In the genomic region with DNA sequence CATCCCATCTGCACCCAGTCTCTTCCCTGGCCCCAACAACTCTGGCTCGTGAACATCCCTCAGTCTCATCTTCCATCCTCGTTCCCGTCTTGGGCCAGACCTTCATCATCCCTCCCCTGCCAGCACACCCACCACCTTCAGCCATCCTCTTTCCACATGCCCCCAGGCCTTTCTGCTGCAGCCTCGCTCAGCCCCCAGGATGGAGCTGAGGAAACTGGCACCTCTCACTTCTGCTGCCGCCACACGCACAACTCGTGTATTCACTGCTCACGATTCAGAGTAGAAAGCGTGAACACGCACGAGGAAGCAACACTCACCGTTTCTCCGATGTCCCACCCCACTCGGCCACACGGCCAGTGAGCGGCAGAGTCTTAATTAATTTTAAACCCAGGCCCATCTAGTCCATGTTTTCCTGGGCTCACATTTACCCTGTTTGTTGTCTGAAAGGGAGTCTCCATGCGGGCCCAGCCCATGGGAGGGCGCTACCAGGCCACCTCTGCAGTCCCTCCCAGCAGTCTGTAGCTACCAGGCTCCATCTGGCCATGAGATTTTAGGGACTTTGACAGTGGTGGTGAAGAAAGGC, we compare ENCODE assay signal across 17 cellular contexts. TPM values are rescaled to one million over a fixed set of nuclear protein-coding genes. Genes with fewer than 3 reads are reported as not detected.
"Had no signal": no experiment of that assay in that cellular context is flagged by ENCODE, and none has a peak within 500 bp of the region (broad histone marks: within the 10 kb centered on the region; RNA-seq: fewer than 3 reads in every experiment).

No MANE protein-coding gene starts in this region.

- DNase-seq: activated CD4-positive, alpha-beta memory T cell treated with anti-CD3 and anti-CD28 coated beads, Interleukin-2, amount 10 ng/mL, durations not matched to agents 7 days and 5 days; activated CD4-positive, alpha-beta T cell treated with anti-CD3 and anti-CD28 coated beads for 1 hour; anterior cingulate cortex; effector CD4-positive, alpha-beta T cell; gastrocnemius medialis; small intestine; substantia nigra; transverse colon had no signal

- H2AFZ ChIP-seq: hepatocyte, parathyroid adenoma had no signal

- H3K9ac ChIP-seq: parathyroid adenoma had no signal

- ATAC-seq: activated naive CD4-positive, alpha-beta T cell treated with anti-CD3 and anti-CD28 coated beads, Interleukin-2, amount 50 U/mL, for 72 hours; gastrocnemius medialis had no signal

- H3K27ac ChIP-seq: coronary artery, gastrocnemius medialis, hepatocyte, parathyroid adenoma, transverse colon had no signal

- H3K9me3 Mint-ChIP-seq: activated CD4-positive, alpha-beta memory T cell treated with anti-CD3 and anti-CD28 coated beads, Interleukin-2, amount 10 ng/mL, durations not matched to agents 7 days and 5 days; activated naive CD4-positive, alpha-beta T cell treated with anti-CD3 and anti-CD28 coated beads, Interleukin-2, amount 50 U/mL, for 72 hours; neural crest cell had no signal

- H3K4me3 ChIP-seq: coronary artery, gastrocnemius medialis, hepatocyte, transverse colon had no signal

- H3K4me3 Mint-ChIP-seq: activated CD4-positive, alpha-beta memory T cell treated with anti-CD3 and anti-CD28 coated beads, Interleukin-2, amount 10 ng/mL, durations not matched to agents 7 days and 5 days; neural crest cell had no signal

- H3K4me1 ChIP-seq: parathyroid adenoma had no signal

- H3K27me3 ChIP-seq: gastrocnemius medialis, hepatocyte, transverse colon had no signal

- H3K27ac Mint-ChIP-seq: activated CD4-positive, alpha-beta memory T cell treated with anti-CD3 and anti-CD28 coated beads, Interleukin-2, amount 10 ng/mL, durations not matched to agents 7 days and 5 days had no signal

- H3K9me3 ChIP-seq: gastrocnemius medialis, transverse colon had no signal

- H3K4me2 ChIP-seq: hepatocyte had no signal

- H3K27me3 Mint-ChIP-seq: activated CD4-positive, alpha-beta memory T cell treated with anti-CD3 and anti-CD28 coated beads, Interleukin-2, amount 10 ng/mL, durations not matched to agents 7 days and 5 days had no signal

- FAIRE-seq: small intestine had no signal

RNA-seq across cellular contexts. Expression of a gene that starts 12.5 kb away (rescaled TPM):
- total RNA-seq: activated CD4-positive, alpha-beta memory T cell treated with anti-CD3 and anti-CD28 coated beads, Interleukin-2, amount 10 ng/mL, durations not matched to agents 7 days and 5 days; gastrocnemius medialis; hepatocyte; kidney epithelial cell; lower leg skin; mesenteric fat pad; neural crest cell; T-helper 2 cell treated with Interferon-gamma antibody and Interleukin-4, amounts not matched to agents 100 ng/mL and 5 ng/mL, for 36 hours; transverse colon had no signal
- polyA plus RNA-seq: hepatocyte, small intestine had no signal
